1 cellular context compared by ENCODE assay signal in genomic region chrX:145729635-145730034, GRCh38.
TF ChIP-seq lines count a peak whose summit lies in the region.

No MANE protein-coding gene starts in this region.

TF ChIP-seq in SK-N-SH treated with all-trans-retinoic acid at 6 μM for 48 hours, 23 proteins besides CTCF, POLR2A, EP300 and RAD21 (continued from another document):
- TF ChIP-seq PATZ1 (CRISPR knock-in tag; IDR thresholded peaks at IDR 0.05; ENCODE audit: borderline replicate concordance): no peak
- TF ChIP-seq TOX (CRISPR knock-in tag; IDR thresholded peaks at IDR 0.05; ENCODE audit: borderline replicate concordance): no peak
- TF ChIP-seq ZNF70 (CRISPR knock-in tag; IDR thresholded peaks at IDR 0.05): no peak
- TF ChIP-seq OSR1 (CRISPR knock-in tag; IDR thresholded peaks at IDR 0.05): no peak
- TF ChIP-seq ESRRG (CRISPR knock-in tag; IDR thresholded peaks at IDR 0.05): no peak
- TF ChIP-seq ZNF8 (CRISPR knock-in tag; IDR thresholded peaks at IDR 0.05): no peak
- no peak for TF ChIP-seq TCF4 (CRISPR knock-in tag; IDR thresholded peaks at IDR 0.05; ENCODE audit: borderline replicate concordance)
- no peak for TF ChIP-seq TSHZ2 (CRISPR knock-in tag; IDR thresholded peaks at IDR 0.05)
- no peak for TF ChIP-seq ZNF565 (CRISPR knock-in tag; conservative IDR thresholded peaks at IDR 0.05; ENCODE audit: low read depth)
- TF ChIP-seq ARNTL (CRISPR knock-in tag; IDR thresholded peaks at IDR 0.05; ENCODE audit: borderline replicate concordance, low read depth): no peak
